Comparison of ENCODE assay signal across 8 cellular contexts in genomic region chr18:12990128-12990485, GRCh38.
DNase-seq lines count a peak whose midpoint lies in the region; ATAC-seq, FAIRE-seq and TF ChIP-seq lines count a peak whose summit lies in the region.

No MANE protein-coding gene starts in this region.

- TF ChIP-seq POLR2A in GM18505 (IDR thresholded peaks at IDR 0.05; ENCODE audit: borderline replicate concordance, extremely low read depth, insufficient read depth, insufficient read length) = no peak

- no peaks in the 10 kb centered on the region for H3K9me3 ChIP-seq in DOHH2 (ENCODE audit: control insufficient read depth, insufficient read depth, low read length)
- no peaks in the 10 kb centered on the region for H3K9me3 ChIP-seq in OCI-LY3 (ENCODE audit: insufficient read depth, low read length)

- H3K79me2 ChIP-seq in DOHH2 (ENCODE audit: control insufficient read depth, low read length) (peaks cover 48% of the 10 kb centered on the region), OCI-LY3 (ENCODE audit: low read length) (peaks cover 47% of the 10 kb centered on the region)

- H3K4me1 Mint-ChIP-seq in central memory CD8-positive, alpha-beta T cell = peaks cover 32% of the 10 kb centered on the region

- H3K4me3 ChIP-seq in DOHH2 (ENCODE audit: low read length) = peak overlapping the region; percentile 89
- peak overlapping the region; percentile 91 for H3K4me3 ChIP-seq in OCI-LY3 (ENCODE audit: low read length)
- H3K4me3 ChIP-seq in rectal smooth muscle tissue (ENCODE audit: low read length) = peak overlapping the region; percentile 98

- H3K27ac ChIP-seq in DOHH2 (ENCODE audit: low read depth, low read length) (peak overlapping the region; percentile 79), OCI-LY3 (ENCODE audit: low read length) (peak overlapping the region; percentile 70; the same call in 1 of the 2 replicates), rectal smooth muscle tissue (ENCODE audit: low read depth, low read length) (no peak overlapping the region)

- H3K4me2 ChIP-seq in DOHH2 (ENCODE audit: low read length) (peak overlapping the region; percentile 93), OCI-LY3 (ENCODE audit: low read length) (peak overlapping the region; percentile 99)

- H4K20me1 ChIP-seq in DOHH2 (ENCODE audit: control insufficient read depth, insufficient read depth, low read depth, low read length) (peaks cover 5% of the 10 kb centered on the region; the same call in 1 of the 2 replicates), OCI-LY3 (ENCODE audit: insufficient read depth, low read length) (peaks cover 26% of the 10 kb centered on the region)

- no peaks in the 10 kb centered on the region for H3K9me3 Mint-ChIP-seq in central memory CD8-positive, alpha-beta T cell

- H3K27ac Mint-ChIP-seq in central memory CD8-positive, alpha-beta T cell (ENCODE audit: low read depth) = peak overlapping the region; percentile 31

- TF ChIP-seq CTCF in DOHH2 (IDR thresholded peaks at IDR 0.05; ENCODE audit: low read depth, low read length, poor library complexity, severe bottlenecking) (no peak), OCI-LY3 (IDR thresholded peaks at IDR 0.05; ENCODE audit: low read depth, low read length) (no peak)

- H3K4me1 ChIP-seq in DOHH2 (ENCODE audit: control insufficient read depth, low read length) = peaks cover 34% of the 10 kb centered on the region
- H3K4me1 ChIP-seq in OCI-LY3 (ENCODE audit: low read length) = peaks cover 19% of the 10 kb centered on the region
- peaks cover 9% of the 10 kb centered on the region for H3K4me1 ChIP-seq in rectal smooth muscle tissue (ENCODE audit: control insufficient read depth, insufficient read depth, low read length)

- H3K9ac ChIP-seq in OCI-LY3 (ENCODE audit: low read length) = peak overlapping the region; percentile 96
- H3K9ac ChIP-seq in rectal smooth muscle tissue (ENCODE audit: low read length) = no peak overlapping the region

- H3K4me3 Mint-ChIP-seq in central memory CD8-positive, alpha-beta T cell = peak overlapping the region; percentile 94

- H3K9me2 ChIP-seq in DOHH2 (replicated peaks; ENCODE audit: control insufficient read depth, low read length) = no peaks in the 10 kb centered on the region

- peaks cover 23% of the 10 kb centered on the region for H3K36me3 Mint-ChIP-seq in central memory CD8-positive, alpha-beta T cell (ENCODE audit: insufficient read depth)

- peak in 1 of 2 donors; percentile 35 for DNase-seq in central memory CD8-positive, alpha-beta T cell (ENCODE audit: low spot score in 2 of 2)
- no peak for DNase-seq in NCI-H524 (lab: John Stamatoyannopoulos, UW)
- no peak for DNase-seq in RCC 7860 (ENCODE audit: low spot score)

- H3K27me3 ChIP-seq in DOHH2 (ENCODE audit: control insufficient read depth, low read length) (no peaks in the 10 kb centered on the region), OCI-LY3 (ENCODE audit: low read depth, low read length) (no peaks in the 10 kb centered on the region), rectal smooth muscle tissue (ENCODE audit: control insufficient read depth, insufficient read depth, low read length) (no peaks in the 10 kb centered on the region)

- H3K27me3 Mint-ChIP-seq in central memory CD8-positive, alpha-beta T cell = no peaks in the 10 kb centered on the region

- H2AFZ ChIP-seq in OCI-LY3 (ENCODE audit: low read depth, low read length) = no peak overlapping the region

- peaks cover 49% of the 10 kb centered on the region for H3K36me3 ChIP-seq in DOHH2 (ENCODE audit: control insufficient read depth, low read length)
- peaks cover 15% of the 10 kb centered on the region for H3K36me3 ChIP-seq in OCI-LY3 (replicated peaks; ENCODE audit: low read depth, low read length)
- no peaks in the 10 kb centered on the region for H3K36me3 ChIP-seq in rectal smooth muscle tissue (ENCODE audit: control insufficient read depth, insufficient read depth, low read length)

- peak; percentile 12 for ATAC-seq in central memory CD8-positive, alpha-beta T cell (replicated peaks; ENCODE audit: extremely low read depth, poor library complexity, severe bottlenecking)
- ATAC-seq in GM18505 (IDR thresholded peaks at IDR 0.05; ENCODE audit: unreplicated experiment) (no peak), HG02852 (IDR thresholded peaks at IDR 0.05; ENCODE audit: unreplicated experiment) (no peak)

- no peak for FAIRE-seq in RCC 7860 (lab: Jason Lieb, UNC)

- H3F3A ChIP-seq in DOHH2 (ENCODE audit: control insufficient read depth, insufficient read depth) = peaks cover 18% of the 10 kb centered on the region
